In genomic region chrX:154791951-154792350, GRCh38 we compare ENCODE assay signal across 28 cellular contexts. TPM values are rescaled to one million over a fixed set of nuclear protein-coding genes. Genes with fewer than 3 reads are reported as not detected.
"Had no signal": no experiment of that assay in that cellular context is flagged by ENCODE, and none has a peak within 500 bp of the region (broad histone marks: within the 10 kb centered on the region; RNA-seq: fewer than 3 reads in every experiment).

No MANE protein-coding gene starts in this region.

- H3K27me3 Mint-ChIP-seq: naive thymus-derived CD4-positive, alpha-beta T cell had no signal

- H3K4me3 ChIP-seq: heart left ventricle, stomach, thoracic aorta, transverse colon had no signal

- ATAC-seq: esophagus mucosa; heart left ventricle; left colon; naive thymus-derived CD4-positive, alpha-beta T cell; sciatic nerve had no signal

- FAIRE-seq: endometrium, frontal cortex had no signal

- H3K9me3 Mint-ChIP-seq: naive thymus-derived CD4-positive, alpha-beta T cell had no signal

- H3K27ac Mint-ChIP-seq: naive thymus-derived CD4-positive, alpha-beta T cell; nephron progenitor cell had no signal

- H3K27me3 ChIP-seq: heart left ventricle, neutrophil, stomach, transverse colon had no signal

- DNase-seq: effector memory CD4-positive, alpha-beta T cell; heart left ventricle; hippocampal formation; left colon; naive thymus-derived CD4-positive, alpha-beta T cell; nephron progenitor cell; posterior cingulate gyrus; stimulated activated CD4-positive, alpha-beta T cell treated with anti-CD3 and anti-CD28 coated beads, Interleukin-12 subunit alpha, Interleukin-12 subunit beta, amount 100 ng/mL, for 4 hours; stomach; substantia nigra; transverse colon had no signal

- H3K36me3 ChIP-seq: stomach, thoracic aorta, transverse colon had no signal

- H3K27ac ChIP-seq: heart left ventricle, stomach, thoracic aorta, transverse colon had no signal

- H3K4me1 Mint-ChIP-seq: nephron progenitor cell had no signal

- H3K4me3 Mint-ChIP-seq: naive thymus-derived CD4-positive, alpha-beta T cell; nephron progenitor cell had no signal

- H3K9me3 ChIP-seq: heart left ventricle, neutrophil, stomach, thoracic aorta, transverse colon had no signal

- H3K4me1 ChIP-seq: heart left ventricle, transverse colon had no signal

RNA-seq across cellular contexts. Expression of gene SMIM9, which starts 42.5 kb away (rescaled TPM):
- total RNA-seq: esophagus mucosa; fibroblast of lung; frontal cortex; glomerular endothelial cell; kidney epithelial cell; left colon; lung microvascular endothelial cell; mesenteric fat pad; mononuclear cell; naive thymus-derived CD4-positive, alpha-beta T cell; osteocyte; pulmonary artery endothelial cell; sciatic nerve; skeletal muscle tissue; stomach; thoracic aorta; transverse colon; urinary bladder had no signal
- polyA plus RNA-seq: fibroblast of lung; heart left ventricle; liver; naive thymus-derived CD4-positive, alpha-beta T cell; stomach; urinary bladder had no signal
